In genomic region chr12:51197736-51198567, GRCh38 we compare ENCODE assay signal across 2 cellular contexts.
TF ChIP-seq lines count a peak whose summit lies in the region.

No MANE protein-coding gene starts in this region.

TF ChIP-seq in GM23338, 12 proteins besides CTCF, POLR2A, EP300 and RAD21:
- TF ChIP-seq CREB1 (CRISPR knock-in tag; IDR thresholded peaks at IDR 0.05; ENCODE audit: low read depth): no peak
- no peak for TF ChIP-seq NANOG (IDR thresholded peaks at IDR 0.05; ENCODE audit: borderline replicate concordance)
- no peak for TF ChIP-seq ZNF331 (CRISPR knock-in tag; IDR thresholded peaks at IDR 0.05; ENCODE audit: low read depth)
- TF ChIP-seq JUNB (IDR thresholded peaks at IDR 0.05; ENCODE audit: unreplicated experiment): no peak
- no peak for TF ChIP-seq ZNF114 (CRISPR knock-in tag; IDR thresholded peaks at IDR 0.05)
- TF ChIP-seq, protein P1, sequence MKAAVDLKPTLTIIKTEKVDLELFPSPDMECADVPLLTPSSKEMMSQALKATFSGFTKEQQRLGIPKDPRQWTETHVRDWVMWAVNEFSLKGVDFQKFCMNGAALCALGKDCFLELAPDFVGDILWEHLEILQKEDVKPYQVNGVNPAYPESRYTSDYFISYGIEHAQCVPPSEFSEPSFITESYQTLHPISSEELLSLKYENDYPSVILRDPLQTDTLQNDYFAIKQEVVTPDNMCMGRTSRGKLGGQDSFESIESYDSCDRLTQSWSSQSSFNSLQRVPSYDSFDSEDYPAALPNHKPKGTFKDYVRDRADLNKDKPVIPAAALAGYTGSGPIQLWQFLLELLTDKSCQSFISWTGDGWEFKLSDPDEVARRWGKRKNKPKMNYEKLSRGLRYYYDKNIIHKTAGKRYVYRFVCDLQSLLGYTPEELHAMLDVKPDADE (IDR thresholded peaks at IDR 0.05): no peak
- TF ChIP-seq REST (IDR thresholded peaks at IDR 0.05; ENCODE audit: unreplicated experiment): no peak
- TF ChIP-seq POLR2AphosphoS5 (IDR thresholded peaks at IDR 0.05; ENCODE audit: low read depth): no peak
- no peak for TF ChIP-seq STAT1 (IDR thresholded peaks at IDR 0.05; ENCODE audit: unreplicated experiment)
- TF ChIP-seq EZH2phosphoT487 (IDR thresholded peaks at IDR 0.05; ENCODE audit: unreplicated experiment): no peak
- TF ChIP-seq, protein P2, sequence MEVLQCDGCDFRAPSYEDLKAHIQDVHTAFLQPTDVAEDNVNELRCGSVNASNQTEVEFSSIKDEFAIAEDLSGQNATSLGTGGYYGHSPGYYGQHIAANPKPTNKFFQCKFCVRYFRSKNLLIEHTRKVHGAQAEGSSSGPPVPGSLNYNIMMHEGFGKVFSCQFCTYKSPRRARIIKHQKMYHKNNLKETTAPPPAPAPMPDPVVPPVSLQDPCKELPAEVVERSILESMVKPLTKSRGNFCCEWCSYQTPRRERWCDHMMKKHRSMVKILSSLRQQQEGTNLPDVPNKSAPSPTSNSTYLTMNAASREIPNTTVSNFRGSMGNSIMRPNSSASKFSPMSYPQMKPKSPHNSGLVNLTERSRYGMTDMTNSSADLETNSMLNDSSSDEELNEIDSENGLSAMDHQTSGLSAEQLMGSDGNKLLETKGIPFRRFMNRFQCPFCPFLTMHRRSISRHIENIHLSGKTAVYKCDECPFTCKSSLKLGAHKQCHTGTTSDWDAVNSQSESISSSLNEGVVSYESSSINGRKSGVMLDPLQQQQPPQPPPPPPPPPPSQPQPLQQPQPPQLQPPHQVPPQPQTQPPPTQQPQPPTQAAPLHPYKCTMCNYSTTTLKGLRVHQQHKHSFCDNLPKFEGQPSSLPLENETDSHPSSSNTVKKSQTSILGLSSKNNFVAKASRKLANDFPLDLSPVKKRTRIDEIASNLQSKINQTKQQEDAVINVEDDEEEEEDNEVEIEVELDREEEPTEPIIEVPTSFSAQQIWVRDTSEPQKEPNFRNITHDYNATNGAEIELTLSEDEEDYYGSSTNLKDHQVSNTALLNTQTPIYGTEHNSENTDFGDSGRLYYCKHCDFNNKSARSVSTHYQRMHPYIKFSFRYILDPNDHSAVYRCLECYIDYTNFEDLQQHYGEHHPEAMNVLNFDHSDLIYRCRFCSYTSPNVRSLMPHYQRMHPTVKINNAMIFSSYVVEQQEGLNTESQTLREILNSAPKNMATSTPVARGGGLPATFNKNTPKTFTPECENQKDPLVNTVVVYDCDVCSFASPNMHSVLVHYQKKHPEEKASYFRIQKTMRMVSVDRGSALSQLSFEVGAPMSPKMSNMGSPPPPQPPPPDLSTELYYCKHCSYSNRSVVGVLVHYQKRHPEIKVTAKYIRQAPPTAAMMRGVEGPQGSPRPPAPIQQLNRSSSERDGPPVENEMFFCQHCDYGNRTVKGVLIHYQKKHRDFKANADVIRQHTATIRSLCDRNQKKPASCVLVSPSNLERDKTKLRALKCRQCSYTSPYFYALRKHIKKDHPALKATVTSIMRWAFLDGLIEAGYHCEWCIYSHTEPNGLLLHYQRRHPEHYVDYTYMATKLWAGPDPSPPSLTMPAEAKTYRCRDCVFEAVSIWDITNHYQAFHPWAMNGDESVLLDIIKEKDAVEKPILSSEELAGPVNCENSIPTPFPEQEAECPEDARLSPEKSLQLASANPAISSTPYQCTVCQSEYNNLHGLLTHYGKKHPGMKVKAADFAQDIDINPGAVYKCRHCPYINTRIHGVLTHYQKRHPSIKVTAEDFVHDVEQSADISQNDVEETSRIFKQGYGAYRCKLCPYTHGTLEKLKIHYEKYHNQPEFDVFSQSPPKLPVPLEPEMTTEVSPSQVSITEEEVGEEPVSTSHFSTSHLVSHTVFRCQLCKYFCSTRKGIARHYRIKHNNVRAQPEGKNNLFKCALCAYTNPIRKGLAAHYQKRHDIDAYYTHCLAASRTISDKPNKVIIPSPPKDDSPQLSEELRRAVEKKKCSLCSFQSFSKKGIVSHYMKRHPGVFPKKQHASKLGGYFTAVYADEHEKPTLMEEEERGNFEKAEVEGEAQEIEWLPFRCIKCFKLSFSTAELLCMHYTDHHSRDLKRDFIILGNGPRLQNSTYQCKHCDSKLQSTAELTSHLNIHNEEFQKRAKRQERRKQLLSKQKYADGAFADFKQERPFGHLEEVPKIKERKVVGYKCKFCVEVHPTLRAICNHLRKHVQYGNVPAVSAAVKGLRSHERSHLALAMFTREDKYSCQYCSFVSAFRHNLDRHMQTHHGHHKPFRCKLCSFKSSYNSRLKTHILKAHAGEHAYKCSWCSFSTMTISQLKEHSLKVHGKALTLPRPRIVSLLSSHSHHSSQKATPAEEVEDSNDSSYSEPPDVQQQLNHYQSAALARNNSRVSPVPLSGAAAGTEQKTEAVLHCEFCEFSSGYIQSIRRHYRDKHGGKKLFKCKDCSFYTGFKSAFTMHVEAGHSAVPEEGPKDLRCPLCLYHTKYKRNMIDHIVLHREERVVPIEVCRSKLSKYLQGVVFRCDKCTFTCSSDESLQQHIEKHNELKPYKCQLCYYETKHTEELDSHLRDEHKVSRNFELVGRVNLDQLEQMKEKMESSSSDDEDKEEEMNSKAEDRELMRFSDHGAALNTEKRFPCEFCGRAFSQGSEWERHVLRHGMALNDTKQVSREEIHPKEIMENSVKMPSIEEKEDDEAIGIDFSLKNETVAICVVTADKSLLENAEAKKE (CRISPR knock-in tag; IDR thresholded peaks at IDR 0.05): no peak
- TF ChIP-seq EZH2 (IDR thresholded peaks at IDR 0.05; ENCODE audit: low read depth, unreplicated experiment): no peak

TF ChIP-seq in H1, 55 proteins besides CTCF, POLR2A, EP300 and RAD21:
- TF ChIP-seq JUN (IDR thresholded peaks at IDR 0.05; ENCODE audit: low read depth, low read length) (no peak), GABPA (IDR thresholded peaks at IDR 0.05; ENCODE audit: borderline replicate concordance, insufficient read depth, low read length) (no peak), TCF12 (IDR thresholded peaks at IDR 0.05; ENCODE audit: low read depth, low read length) (no peak), ASH2L (IDR thresholded peaks at IDR 0.05; ENCODE audit: low read length) (no peak), ATF2 (IDR thresholded peaks at IDR 0.05; ENCODE audit: low read length) (no peak), POU5F1 (IDR thresholded peaks at IDR 0.05; ENCODE audit: low read depth, low read length) (no peak), EGR1 (IDR thresholded peaks at IDR 0.05; ENCODE audit: borderline replicate concordance, low read depth, low read length) (no peak), CTBP2 (IDR thresholded peaks at IDR 0.05; ENCODE audit: borderline replicate concordance, insufficient read depth, insufficient read length, low read length) (no peak), NRF1 (IDR thresholded peaks at IDR 0.05; ENCODE audit: low read depth, low read length) (no peak), RNF2 (IDR thresholded peaks at IDR 0.05; ENCODE audit: borderline replicate concordance, low read depth, low read length, missing control alignments, poor library complexity, severe bottlenecking) (no peak), NANOG (IDR thresholded peaks at IDR 0.05; ENCODE audit: insufficient read depth, low read depth, low read length, poor library complexity, severe bottlenecking) (no peak), SAP30 (IDR thresholded peaks at IDR 0.05; ENCODE audit: insufficient read depth, insufficient replicate concordance, low read length) (no peak), JUND (IDR thresholded peaks at IDR 0.05; ENCODE audit: low read length) (no peak), CHD2 (IDR thresholded peaks at IDR 0.05; ENCODE audit: low read length) (no peak), SIX5 (IDR thresholded peaks at IDR 0.05; ENCODE audit: low read depth, low read length) (no peak), SUZ12 (IDR thresholded peaks at IDR 0.05; ENCODE audit: low read length) (no peak)
